Comparison of ENCODE assay signal across 22 cellular contexts in the genomic region with DNA sequence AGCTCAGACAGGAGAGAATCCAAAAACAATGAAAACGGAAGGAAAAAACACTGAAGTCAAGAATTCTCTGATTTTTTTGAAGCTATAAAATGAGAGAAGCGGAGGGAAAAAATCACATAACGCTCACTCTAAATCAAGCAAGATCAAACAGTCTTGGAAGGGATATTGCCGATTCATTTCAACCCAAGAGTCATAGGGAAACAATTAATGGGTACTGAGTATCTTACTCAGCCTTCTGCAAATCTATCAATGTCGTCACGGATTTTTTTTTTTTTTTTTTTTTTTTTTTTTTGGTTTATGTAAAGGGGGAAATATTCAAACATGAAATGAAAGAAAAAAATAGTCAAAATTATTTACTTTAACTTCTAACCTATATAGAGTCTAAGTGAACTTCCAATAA. TPM values are rescaled to one million over a fixed set of nuclear protein-coding genes. Genes with fewer than 3 reads are reported as not detected.
DNase-seq lines count a peak whose midpoint lies in the region; ATAC-seq, FAIRE-seq and TF ChIP-seq lines count a peak whose summit lies in the region.
"Had no signal": no experiment of that assay in that cellular context is flagged by ENCODE, and none has a peak within 500 bp of the region (broad histone marks: within the 10 kb centered on the region; RNA-seq: fewer than 3 reads in every experiment).

No MANE protein-coding gene starts in this region.

- H3K36me3 Mint-ChIP-seq in activated CD8-positive, alpha-beta T cell treated with anti-CD3 and anti-CD28 coated beads, Interleukin-2, amount 10 ng/mL, durations not matched to agents 7 days and 5 days (ENCODE audit: low read depth) = no peaks in the 10 kb centered on the region
- H3K36me3 Mint-ChIP-seq in activated CD4-positive, alpha-beta T cell treated with anti-CD3 and anti-CD28 coated beads, Interleukin-2, amount 10 ng/mL, durations not matched to agents 24 days and 14 days (ENCODE audit: low read depth) = no peaks in the 10 kb centered on the region
- H3K36me3 Mint-ChIP-seq in stimulated activated effector memory CD8-positive, alpha-beta T cell treated with anti-CD3 and anti-CD28 coated beads, Interleukin-12 subunit alpha, Interleukin-12 subunit beta, amount 100 ng/mL, for 72 hours = no peaks in the 10 kb centered on the region
- H3K36me3 Mint-ChIP-seq: activated CD4-positive, alpha-beta memory T cell treated with anti-CD3 and anti-CD28 coated beads for 36 hours; mesothelial cell of epicardium had no signal

- no peak overlapping the region for H3K27ac Mint-ChIP-seq in activated CD8-positive, alpha-beta T cell treated with anti-CD3 and anti-CD28 coated beads, Interleukin-2, amount 10 ng/mL, durations not matched to agents 7 days and 5 days
- H3K27ac Mint-ChIP-seq in activated CD4-positive, alpha-beta T cell treated with anti-CD3 and anti-CD28 coated beads, Interleukin-2, amount 10 ng/mL, durations not matched to agents 24 days and 14 days = no peak overlapping the region
- no peak overlapping the region for H3K27ac Mint-ChIP-seq in stimulated activated effector memory CD8-positive, alpha-beta T cell treated with anti-CD3 and anti-CD28 coated beads, Interleukin-12 subunit alpha, Interleukin-12 subunit beta, amount 100 ng/mL, for 72 hours
- H3K27ac Mint-ChIP-seq: activated CD4-positive, alpha-beta memory T cell treated with anti-CD3 and anti-CD28 coated beads for 36 hours; mesothelial cell of epicardium; nephron progenitor cell; stimulated activated naive CD8-positive, alpha-beta T cell treated with anti-CD3 and anti-CD28 coated beads, Interleukin-15, amount 100 ng/mL, for 72 hours had no signal

- H3K4me1 Mint-ChIP-seq in activated CD8-positive, alpha-beta T cell treated with anti-CD3 and anti-CD28 coated beads, Interleukin-2, amount 10 ng/mL, durations not matched to agents 7 days and 5 days (ENCODE audit: low read depth) = no peaks in the 10 kb centered on the region
- H3K4me1 Mint-ChIP-seq in activated CD4-positive, alpha-beta T cell treated with anti-CD3 and anti-CD28 coated beads, Interleukin-2, amount 10 ng/mL, durations not matched to agents 24 days and 14 days = no peaks in the 10 kb centered on the region
- H3K4me1 Mint-ChIP-seq in stimulated activated effector memory CD8-positive, alpha-beta T cell treated with anti-CD3 and anti-CD28 coated beads, Interleukin-12 subunit alpha, Interleukin-12 subunit beta, amount 100 ng/mL, for 72 hours = no peaks in the 10 kb centered on the region
- H3K4me1 Mint-ChIP-seq: nephron progenitor cell; stimulated activated naive CD8-positive, alpha-beta T cell treated with anti-CD3 and anti-CD28 coated beads, Interleukin-15, amount 100 ng/mL, for 72 hours had no signal

- no peaks in the 10 kb centered on the region for H3K9me3 ChIP-seq in gastrocnemius medialis
- H3K9me3 ChIP-seq: gastroesophageal sphincter, upper lobe of left lung had no signal

- FAIRE-seq in GM18507 (lab: Jason Lieb, UNC) = peak; percentile 71

- H3K9me3 Mint-ChIP-seq in activated CD8-positive, alpha-beta T cell treated with anti-CD3 and anti-CD28 coated beads, Interleukin-2, amount 10 ng/mL, durations not matched to agents 7 days and 5 days (ENCODE audit: insufficient read depth) = no peaks in the 10 kb centered on the region
- no peaks in the 10 kb centered on the region for H3K9me3 Mint-ChIP-seq in activated CD4-positive, alpha-beta T cell treated with anti-CD3 and anti-CD28 coated beads, Interleukin-2, amount 10 ng/mL, durations not matched to agents 24 days and 14 days
- H3K9me3 Mint-ChIP-seq in stimulated activated effector memory CD8-positive, alpha-beta T cell treated with anti-CD3 and anti-CD28 coated beads, Interleukin-12 subunit alpha, Interleukin-12 subunit beta, amount 100 ng/mL, for 72 hours = peaks cover 5% of the 10 kb centered on the region
- H3K9me3 Mint-ChIP-seq: activated CD4-positive, alpha-beta memory T cell treated with anti-CD3 and anti-CD28 coated beads for 36 hours; mesothelial cell of epicardium; nephron progenitor cell; stimulated activated naive CD8-positive, alpha-beta T cell treated with anti-CD3 and anti-CD28 coated beads, Interleukin-15, amount 100 ng/mL, for 72 hours had no signal

- TF ChIP-seq POLR2A in gastrocnemius medialis (IDR thresholded peaks at IDR 0.05) = no peak

- no peak for TF ChIP-seq CTCF in gastrocnemius medialis (IDR thresholded peaks at IDR 0.05 in 4 of 5, conservative IDR thresholded peaks at IDR 0.05 in 1 of 5)

- ATAC-seq in HG03520 (IDR thresholded peaks at IDR 0.05; ENCODE audit: unreplicated experiment) (peak; percentile 54), gastrocnemius medialis (no peak)
- no peak for ATAC-seq in activated CD8-positive, alpha-beta T cell treated with anti-CD3 and anti-CD28 coated beads, Interleukin-2, amount 10 ng/mL, durations not matched to agents 7 days and 5 days
- ATAC-seq in stimulated activated effector memory CD8-positive, alpha-beta T cell treated with anti-CD3 and anti-CD28 coated beads, Interleukin-12 subunit alpha, Interleukin-12 subunit beta, amount 100 ng/mL, for 72 hours = no peak
- ATAC-seq: gastroesophageal sphincter; stimulated activated naive CD8-positive, alpha-beta T cell treated with anti-CD3 and anti-CD28 coated beads, Interleukin-15, amount 100 ng/mL, for 72 hours had no signal

- H3K27ac ChIP-seq in cingulate gyrus (ENCODE audit: low read depth, low read length) (peak overlapping the region; percentile 52), gastrocnemius medialis (peak overlapping the region; percentile 86 to 96 (median 94))
- H3K27ac ChIP-seq: cardiac muscle cell, GM23248, SK-N-MC, WERI-Rb-1 had no signal

- in situ Hi-C loops in gastrocnemius medialis (cut with MboI; ENCODE audit: low sequenced_read_pairs in 4 of 4) = no loop called here

- H3K4me3 ChIP-seq in gastrocnemius medialis = peak overlapping the region in 2 of 4 donors; percentile 2 to 12
- H3K4me3 ChIP-seq: cardiac muscle cell, gastroesophageal sphincter, GM23248, SK-N-MC, upper lobe of left lung had no signal

- POLR2A ChIA-PET in activated CD8-positive, alpha-beta T cell treated with anti-CD3 and anti-CD28 coated beads, Interleukin-2, amount 10 ng/mL, durations not matched to agents 7 days and 5 days (lab: Charles Lee) = no interaction called here

- DNase-seq in GM18507 (ENCODE audit: extremely low spot score, insufficient read length, low read depth) (no peak), gastrocnemius medialis (no peak)
- DNase-seq in activated CD8-positive, alpha-beta T cell treated with anti-CD3 and anti-CD28 coated beads, Interleukin-2, amount 10 ng/mL, durations not matched to agents 7 days and 5 days = no peak
- DNase-seq in activated CD4-positive, alpha-beta T cell treated with anti-CD3 and anti-CD28 coated beads, Interleukin-2, amount 10 ng/mL, durations not matched to agents 24 days and 14 days = no peak
- no peak for DNase-seq in stimulated activated effector memory CD8-positive, alpha-beta T cell treated with anti-CD3 and anti-CD28 coated beads, Interleukin-12 subunit alpha, Interleukin-12 subunit beta, amount 100 ng/mL, for 72 hours (ENCODE audit: low spot score in 2 of 2)
- DNase-seq: activated CD4-positive, alpha-beta memory T cell treated with anti-CD3 and anti-CD28 coated beads for 36 hours; activated gamma-delta T cell treated with Interleukin-2 at 50 U/mL for 16 hours; GM23248; NCI-H1930; NCI-H345; nephron progenitor cell; stimulated activated CD4-positive, alpha-beta T cell treated with anti-CD3 and anti-CD28 coated beads, Interleukin-1b, Interleukin-23, amount 100 ng/mL, for 48 hours; stimulated activated naive CD8-positive, alpha-beta T cell treated with anti-CD3 and anti-CD28 coated beads, Interleukin-15, amount 100 ng/mL, for 72 hours; T-helper 2 cell; upper lobe of left lung; WERI-Rb-1 had no signal

- peaks cover 24% of the 10 kb centered on the region for H3K27me3 Mint-ChIP-seq in activated CD8-positive, alpha-beta T cell treated with anti-CD3 and anti-CD28 coated beads, Interleukin-2, amount 10 ng/mL, durations not matched to agents 7 days and 5 days (ENCODE audit: low read depth)
- H3K27me3 Mint-ChIP-seq in activated CD4-positive, alpha-beta T cell treated with anti-CD3 and anti-CD28 coated beads, Interleukin-2, amount 10 ng/mL, durations not matched to agents 24 days and 14 days = peaks cover 9% of the 10 kb centered on the region

- H3K4me1 ChIP-seq in gastrocnemius medialis = peaks cover 34 to 48% of the 10 kb centered on the region in 2 donors

- CTCF ChIA-PET in activated CD8-positive, alpha-beta T cell treated with anti-CD3 and anti-CD28 coated beads, Interleukin-2, amount 10 ng/mL, durations not matched to agents 7 days and 5 days (lab: Charles Lee) = no interaction called here

- intact Hi-C loops in gastrocnemius medialis (cut with DNase I; ENCODE audit: low total_unique reads) = no loop called here
- intact Hi-C loops in activated CD4-positive, alpha-beta T cell treated with anti-CD3 and anti-CD28 coated beads, Interleukin-2, amount 10 ng/mL, durations not matched to agents 24 days and 14 days (cut with micrococcal nuclease) = no loop called here

- no peak overlapping the region for H3K4me3 Mint-ChIP-seq in activated CD8-positive, alpha-beta T cell treated with anti-CD3 and anti-CD28 coated beads, Interleukin-2, amount 10 ng/mL, durations not matched to agents 7 days and 5 days
- H3K4me3 Mint-ChIP-seq in activated CD4-positive, alpha-beta T cell treated with anti-CD3 and anti-CD28 coated beads, Interleukin-2, amount 10 ng/mL, durations not matched to agents 24 days and 14 days = no peak overlapping the region
- H3K4me3 Mint-ChIP-seq in stimulated activated effector memory CD8-positive, alpha-beta T cell treated with anti-CD3 and anti-CD28 coated beads, Interleukin-12 subunit alpha, Interleukin-12 subunit beta, amount 100 ng/mL, for 72 hours = no peak overlapping the region
- H3K4me3 Mint-ChIP-seq: activated CD4-positive, alpha-beta memory T cell treated with anti-CD3 and anti-CD28 coated beads for 36 hours; mesothelial cell of epicardium; nephron progenitor cell; stimulated activated naive CD8-positive, alpha-beta T cell treated with anti-CD3 and anti-CD28 coated beads, Interleukin-15, amount 100 ng/mL, for 72 hours had no signal

- no peaks in the 10 kb centered on the region for H3K27me3 ChIP-seq in gastrocnemius medialis
- H3K27me3 ChIP-seq: cardiac muscle cell, gastroesophageal sphincter, upper lobe of left lung had no signal

- H3K36me3 ChIP-seq in gastrocnemius medialis = no peaks in the 10 kb centered on the region
- H3K36me3 ChIP-seq: cardiac muscle cell, gastroesophageal sphincter, upper lobe of left lung, WERI-Rb-1 had no signal

RNA-seq across cellular contexts. Expression of gene MEF2C, which starts 9.5 kb away (rescaled TPM):
- 100 to 1,000 TPM in 3 of 4 donors, 10 to 100 TPM in 1; 63.8 to 192 (median 128) TPM for total RNA-seq in gastrocnemius medialis
- under 1 TPM; 0.13 to 0.53 TPM for total RNA-seq in activated CD8-positive, alpha-beta T cell treated with anti-CD3 and anti-CD28 coated beads, Interleukin-2, amount 10 ng/mL, durations not matched to agents 7 days and 5 days
- total RNA-seq in activated CD4-positive, alpha-beta T cell treated with anti-CD3 and anti-CD28 coated beads, Interleukin-2, amount 10 ng/mL, durations not matched to agents 24 days and 14 days = 0.33 and 0.71 TPM in 2 replicates

Comparison
In these comparisons a context has a peak if more than half of its experiments do, and no peak if none do; other contexts are left out.
1. RNA of gene MEF2C, which starts 9.5 kb away (total RNA-seq): 63.8 to 192 TPM in gastrocnemius medialis; 0.13 to 0.53 TPM in activated CD8-positive, alpha-beta T cell treated with anti-CD3 and anti-CD28 coated beads, Interleukin-2, amount 10 ng/mL, durations not matched to agents 7 days and 5 days and 0.33 to 0.71 TPM in activated CD4-positive, alpha-beta T cell treated with anti-CD3 and anti-CD28 coated beads, Interleukin-2, amount 10 ng/mL, durations not matched to agents 24 days and 14 days; every median in the first group is over 10 times any median in the second.